16 cellular contexts compared by ENCODE assay signal in genomic region chr12:56657416-56658379, GRCh38. TPM values are rescaled to one million over a fixed set of nuclear protein-coding genes. Genes with fewer than 3 reads are reported as not detected.
A peak's percentile ranks its signal among the peaks of the same experiment; 100 is the strongest.
DNase-seq lines count a peak whose midpoint lies in the region; ATAC-seq, FAIRE-seq and TF ChIP-seq lines count a peak whose summit lies in the region.
"Had no signal": no experiment of that assay in that cellular context is flagged by ENCODE, and none has a peak within 500 bp of the region (broad histone marks: within the 10 kb centered on the region; RNA-seq: fewer than 3 reads in every experiment).

No MANE protein-coding gene starts in this region.

- no peaks in the 10 kb centered on the region for H3K27me3 Mint-ChIP-seq in endodermal cell (ENCODE audit: insufficient read depth)
- H3K27me3 Mint-ChIP-seq: T-cell had no signal

- peak; percentile 41 for FAIRE-seq in GM12891 (lab: Jason Lieb, UNC)

- DNase-seq in GM12891 (ENCODE audit: insufficient read length, low spot score) (no peak), endodermal cell (peak; percentile 36), NCI-H446 treated with DMSO at 0.1 percent for 48 hours (lab: John Stamatoyannopoulos, UW) (no peak), A172 (ENCODE audit: low spot score) (no peak), WERI-Rb-1 (no peak), aorta (no peak)
- DNase-seq: activated CD4-positive, alpha-beta T cell treated with anti-CD3 and anti-CD28 coated beads, Interleukin-2, amount 50 U/mL, for 1 hour; C1 segment of cervical spinal cord; mesendoderm; NCI-H1417; NCI-H524 treated with DMSO at 0.1 percent for 48 hours; T-cell had no signal

- peaks cover 15% of the 10 kb centered on the region for H3K36me3 Mint-ChIP-seq in endodermal cell (ENCODE audit: low read depth)

- no peaks in the 10 kb centered on the region for H3K4me1 Mint-ChIP-seq in endodermal cell
- H3K4me1 Mint-ChIP-seq: T-cell had no signal

- TF ChIP-seq POLR2A in GM12891 (IDR thresholded peaks at IDR 0.05; ENCODE audit: low read depth, low read length): no peak

- no peaks in the 10 kb centered on the region for H4K20me1 ChIP-seq in OCI-LY3 (ENCODE audit: insufficient read depth, low read length)

- peak overlapping the region; percentile 65 for H3K4me2 ChIP-seq in OCI-LY3 (ENCODE audit: low read length)

- H3K27ac ChIP-seq in OCI-LY3 (ENCODE audit: low read length): peak overlapping the region; percentile 82
- H3K27ac ChIP-seq in endodermal cell (ENCODE audit: low read depth, low read length): no peak overlapping the region
- H3K27ac ChIP-seq in WERI-Rb-1: no peak overlapping the region
- H3K27ac ChIP-seq in aorta (ENCODE audit: low read depth in 1 of 2, low read length in 2 of 2): no peak overlapping the region
- H3K27ac ChIP-seq: coronary artery had no signal

- H3K4me3 ChIP-seq in OCI-LY3 (ENCODE audit: low read length): peak overlapping the region; percentile 48; the same call in 1 of the 2 replicates
- no peak overlapping the region for H3K4me3 ChIP-seq in endodermal cell (ENCODE audit: low read length)
- no peak overlapping the region for H3K4me3 ChIP-seq in WERI-Rb-1 (ENCODE audit: low read depth, low read length)
- H3K4me3 ChIP-seq in aorta (ENCODE audit: low read length in 2 of 2): no peak overlapping the region
- H3K4me3 ChIP-seq: coronary artery had no signal

- no peak overlapping the region for H3K27ac Mint-ChIP-seq in endodermal cell
- H3K27ac Mint-ChIP-seq: T-cell had no signal

- H3K9ac ChIP-seq in OCI-LY3 (ENCODE audit: low read length): peak overlapping the region; percentile 55
- H3K9ac ChIP-seq in endodermal cell (ENCODE audit: extremely low read depth, low read length, poor library complexity, severe bottlenecking): no peak overlapping the region

- H3K27me3 ChIP-seq in OCI-LY3 (ENCODE audit: low read depth, low read length): no peaks in the 10 kb centered on the region
- no peaks in the 10 kb centered on the region for H3K27me3 ChIP-seq in endodermal cell (ENCODE audit: control insufficient read depth, insufficient read depth, low read length, poor library complexity, severe bottlenecking)
- no peaks in the 10 kb centered on the region for H3K27me3 ChIP-seq in WERI-Rb-1 (ENCODE audit: insufficient read depth, low read depth, severe bottlenecking)
- H3K27me3 ChIP-seq in aorta (ENCODE audit: control insufficient read depth in 1 of 2, insufficient read depth in 2 of 2, low read length in 1 of 2): no peaks in the 10 kb centered on the region

- 86 to 88% methylated on average over 3 to 7 of the region's 7 CpGs for WGBS in endodermal cell (ENCODE audit: insufficient coverage in 1 of 2, insufficient read length in 1 of 2), 2 experiments
- 91 to 92% methylated on average over 7 of the region's 7 CpGs for WGBS in aorta, 2 donors

- intact Hi-C loops in aorta (cut with DNase I): no loop called here

- no peak overlapping the region for H2AFZ ChIP-seq in OCI-LY3 (ENCODE audit: low read depth, low read length)

- H3K36me3 ChIP-seq in OCI-LY3 (replicated peaks; ENCODE audit: low read depth, low read length) (peaks cover 3% of the 10 kb centered on the region), endodermal cell (ENCODE audit: control insufficient read depth, insufficient read depth, low read length) (peaks cover 8% of the 10 kb centered on the region), WERI-Rb-1 (no peaks in the 10 kb centered on the region), aorta (ENCODE audit: control insufficient read depth in 1 of 2, insufficient read depth in 2 of 2, low read length in 1 of 2) (peaks cover 0 to 2% of the 10 kb centered on the region in 2 donors)

- no peak overlapping the region for H3K4me3 Mint-ChIP-seq in endodermal cell
- H3K4me3 Mint-ChIP-seq: T-cell had no signal

- H3K9me3 ChIP-seq in OCI-LY3 (ENCODE audit: insufficient read depth, low read length) (no peaks in the 10 kb centered on the region), endodermal cell (ENCODE audit: control insufficient read depth, low read length) (peaks cover 22% of the 10 kb centered on the region), WERI-Rb-1 (ENCODE audit: severe bottlenecking) (peaks cover 7% of the 10 kb centered on the region), aorta (ENCODE audit: control insufficient read depth, low read length) (no peaks in the 10 kb centered on the region)

- H3K9me3 Mint-ChIP-seq in endodermal cell: peaks cover 36% of the 10 kb centered on the region

- 0 out of 2 replicates have a peak, but pooled peaks cover 5% of the 10 kb centered on the region for H3K79me2 ChIP-seq in OCI-LY3 (ENCODE audit: low read length)

- ATAC-seq in GM19351 (IDR thresholded peaks at IDR 0.05; ENCODE audit: unreplicated experiment) (peak; percentile 60), aorta (ENCODE audit: low FRiP score) (no peak)
- ATAC-seq: Panc1, T-cell had no signal

- H3K4me1 ChIP-seq in OCI-LY3 (ENCODE audit: low read length): peaks cover 42% of the 10 kb centered on the region
- no peaks in the 10 kb centered on the region for H3K4me1 ChIP-seq in endodermal cell (ENCODE audit: control insufficient read depth, insufficient read depth, low read length)
- no peaks in the 10 kb centered on the region for H3K4me1 ChIP-seq in aorta (ENCODE audit: control insufficient read depth in 1 of 2, insufficient read depth in 2 of 2, low read length in 2 of 2)

- TF ChIP-seq CTCF in OCI-LY3 (IDR thresholded peaks at IDR 0.05; ENCODE audit: low read depth, low read length): no peak
- TF ChIP-seq CTCF in endodermal cell (conservative IDR thresholded peaks at IDR 0.05): no peak
- no peak for TF ChIP-seq CTCF in WERI-Rb-1 (IDR thresholded peaks at IDR 0.05; ENCODE audit: low read depth, low read length)

TF ChIP-seq in GM12891, 5 proteins besides CTCF, POLR2A, EP300 and RAD21:
- TF ChIP-seq POLR2AphosphoS5 (IDR thresholded peaks at IDR 0.05; ENCODE audit: low read depth, low read length) (no peak), POU2F2 (IDR thresholded peaks at IDR 0.05; ENCODE audit: low read depth, low read length) (no peak), SPI1 (IDR thresholded peaks at IDR 0.05; ENCODE audit: low read depth, low read length) (no peak), TAF1 (IDR thresholded peaks at IDR 0.05; ENCODE audit: low read depth, low read length) (no peak), PAX5 (IDR thresholded peaks at IDR 0.05; ENCODE audit: insufficient read depth, low read length, severe bottlenecking) (no peak)

RNA-seq across cellular contexts. Expression of gene ATP5F1B, which starts 11.9 kb away (rescaled TPM):
- polyA plus RNA-seq in GM12891 (2012; ENCODE audit: low read depth, missing spikeins): 754 TPM
- total RNA-seq in endodermal cell (100 to 1,000 TPM; 653 to 681 TPM), aorta (100 to 1,000 TPM; 216 to 262 TPM)
- polyA plus RNA-seq in endodermal cell (2013, experiment 1 of 2): 736 TPM
- polyA plus RNA-seq in endodermal cell (2013, experiment 2 of 2): 668 TPM
- 710 and 775 TPM in 2 replicates for total RNA-seq in A172 (2014; rRNA removed; shearing (Covaris generic))
- polyA plus RNA-seq in aorta: 100 to 1,000 TPM; 289 to 327 TPM

RNA-seq across cellular contexts. Expression of gene BAZ2A, which starts 27.6 kb away (rescaled TPM):
- polyA plus RNA-seq in GM12891 (2012; ENCODE audit: low read depth, missing spikeins): 32.1 TPM
- total RNA-seq in endodermal cell (100 to 1,000 TPM; 125 to 137 TPM), aorta (100 to 1,000 TPM in 1 of 2 donors, 10 to 100 TPM in 1; 89.3 to 130 TPM)
- polyA plus RNA-seq in endodermal cell (2013, experiment 1 of 2): 93.1 TPM
- 89.0 TPM for polyA plus RNA-seq in endodermal cell (2013, experiment 2 of 2)
- total RNA-seq in A172 (2014; rRNA removed; shearing (Covaris generic)): 16.6 and 20.9 TPM in 2 replicates
- 10 to 100 TPM; 15.2 to 35.2 TPM for polyA plus RNA-seq in aorta

RNA-seq across cellular contexts. Expression of gene PTGES3, which starts 30.4 kb away (rescaled TPM):
- polyA plus RNA-seq in GM12891 (2012; ENCODE audit: low read depth, missing spikeins): 158 TPM
- total RNA-seq in endodermal cell (100 to 1,000 TPM; 275 to 320 TPM), aorta (100 to 1,000 TPM; 148 to 153 TPM)
- polyA plus RNA-seq in endodermal cell (2013, experiment 1 of 2): 328 TPM
- 314 TPM for polyA plus RNA-seq in endodermal cell (2013, experiment 2 of 2)
- 188 and 222 TPM in 2 replicates for total RNA-seq in A172 (2014; rRNA removed; shearing (Covaris generic))
- polyA plus RNA-seq in aorta: 100 to 1,000 TPM; 142 to 221 TPM
